1 cellular context compared by ENCODE assay signal in the genomic region with DNA sequence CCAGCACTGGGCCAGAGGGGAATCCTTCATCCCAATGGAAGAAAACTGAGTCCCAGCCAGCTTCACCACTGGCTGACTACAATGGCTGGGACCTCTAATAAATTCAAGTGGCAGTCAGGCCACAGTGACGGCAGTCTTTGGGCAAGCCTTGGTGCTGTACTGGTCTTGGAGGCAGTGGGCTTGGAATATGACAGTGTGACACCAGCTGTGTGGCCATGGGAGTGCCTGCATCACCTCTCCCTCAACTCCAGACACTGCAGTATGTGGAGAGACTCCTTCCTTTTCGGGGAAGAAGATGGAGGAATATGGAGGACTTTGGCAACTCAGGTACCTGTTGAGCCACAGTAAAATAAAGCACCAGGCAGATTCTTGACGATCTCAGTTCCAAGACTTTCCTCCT.
TF ChIP-seq lines count a peak whose summit lies in the region.

No MANE protein-coding gene starts in this region.

TF ChIP-seq in GM23338, 12 proteins besides CTCF, POLR2A, EP300 and RAD21 (continued from another document):
- TF ChIP-seq POLR2AphosphoS5 (IDR thresholded peaks at IDR 0.05; ENCODE audit: low read depth) = no peak
- TF ChIP-seq NANOG (IDR thresholded peaks at IDR 0.05; ENCODE audit: borderline replicate concordance) = no peak
